Comparison of ENCODE assay signal across 8 cellular contexts in genomic region chr15:39874890-39875549, GRCh38. TPM values are rescaled to one million over a fixed set of nuclear protein-coding genes. Genes with fewer than 3 reads are reported as not detected.
DNase-seq lines count a peak whose midpoint lies in the region; ATAC-seq and TF ChIP-seq lines count a peak whose summit lies in the region.

No MANE protein-coding gene starts in this region.

- no peak overlapping the region for H3K23ac ChIP-seq in mesenchymal stem cell (ENCODE audit: low read length in 2 of 2)

- TF ChIP-seq CTCF in AG10803 (conservative IDR thresholded peaks at IDR 0.05; ENCODE audit: low read length) (peak; percentile 56), GM12872 (IDR thresholded peaks at IDR 0.05; ENCODE audit: insufficient read depth, low read depth, low read length) (peak; percentile 71), MCF 10A (IDR thresholded peaks at IDR 0.05; ENCODE audit: unreplicated experiment) (peak; percentile 68)

- H2BK5ac ChIP-seq in mesenchymal stem cell (ENCODE audit: low read depth, low read length, poor library complexity, severe bottlenecking) = no peak overlapping the region

- no TSS peak for BruUV-seq in MCF 10A (replicated peaks; lab: Mats Ljungman, UMichigan)

- ATAC-seq in GM19452 (IDR thresholded peaks at IDR 0.05; ENCODE audit: unreplicated experiment) = no peak
- no peak for ATAC-seq in HG02642 (IDR thresholded peaks at IDR 0.05; ENCODE audit: poor library complexity, unreplicated experiment)

- H3K9me3 Mint-ChIP-seq in MCF 10A (ENCODE audit: unreplicated experiment) = peaks cover 6% of the 10 kb centered on the region

- no peak overlapping the region for H2BK120ac ChIP-seq in mesenchymal stem cell (ENCODE audit: low read depth, low read length)

- peaks cover 3% of the 10 kb centered on the region for H3K4me1 ChIP-seq in mesenchymal stem cell (ENCODE audit: control insufficient read depth, insufficient read depth, low read depth, low read length)

- H3K27me3 ChIP-seq in mesenchymal stem cell (ENCODE audit: control insufficient read depth in 1 of 2, insufficient read depth in 1 of 2, low read length in 2 of 2) = no peaks in the 10 kb centered on the region

- POLR2A ChIA-PET in MCF 10A (lab: Yijun Ruan, JAX) = interaction anchor here (0.6 to 2.2 kb wide), 5 partner anchors 13 to 387 kb away, joined by 3 to 7 read pairs (median 4); no protein-coding TSS in a partner anchor

- no peak overlapping the region for H3K4me2 ChIP-seq in mesenchymal stem cell (ENCODE audit: low read length, poor library complexity, severe bottlenecking)

- no peak overlapping the region for H3K9ac ChIP-seq in mesenchymal stem cell (ENCODE audit: low read length)

- no peak overlapping the region for H4K8ac ChIP-seq in mesenchymal stem cell (ENCODE audit: low read length)

- no peaks in the 10 kb centered on the region for H3K27me3 Mint-ChIP-seq in MCF 10A (ENCODE audit: insufficient read depth, unreplicated experiment)

- no peaks in the 10 kb centered on the region for H3K9me3 ChIP-seq in mesenchymal stem cell (ENCODE audit: control insufficient read depth, low read length)

- WGBS in mesenchymal stem cell = 86% methylated on average over 7 of the region's 9 CpGs

- H3K27ac ChIP-seq in mesenchymal stem cell (ENCODE audit: low read length, poor library complexity, severe bottlenecking) = no peak overlapping the region

- no peak overlapping the region for H3K14ac ChIP-seq in mesenchymal stem cell (ENCODE audit: low read length in 2 of 2)

- H4K91ac ChIP-seq in mesenchymal stem cell (ENCODE audit: low read length) = no peak overlapping the region

- peaks cover 0 to 4% of the 10 kb centered on the region in 2 experiments for H3K36me3 ChIP-seq in mesenchymal stem cell (ENCODE audit: control insufficient read depth in 1 of 2, insufficient read depth in 2 of 2, low read depth in 1 of 2, low read length in 2 of 2)

- H3K4me3 ChIP-seq in AG10803 (ENCODE audit: low read length) (no peak overlapping the region), mesenchymal stem cell (ENCODE audit: insufficient read depth in 1 of 2, low read depth in 1 of 2, low read length in 2 of 2) (no peak overlapping the region)

- H3K4ac ChIP-seq in mesenchymal stem cell (ENCODE audit: low read depth in 1 of 2, low read length in 2 of 2) = no peak overlapping the region

- H2AK5ac ChIP-seq in mesenchymal stem cell (ENCODE audit: low read length, severe bottlenecking) = no peak overlapping the region

- no peaks in the 10 kb centered on the region for H3K36me3 Mint-ChIP-seq in MCF 10A (ENCODE audit: insufficient read depth, unreplicated experiment)

- H2BK15ac ChIP-seq in mesenchymal stem cell (ENCODE audit: low read depth, poor library complexity, severe bottlenecking) = no peak overlapping the region

- no peak overlapping the region for H3K27ac Mint-ChIP-seq in MCF 10A (ENCODE audit: low read depth, unreplicated experiment)

- no peak overlapping the region for H3K4me3 Mint-ChIP-seq in MCF 10A (ENCODE audit: unreplicated experiment)

- CTCF ChIA-PET in MCF 10A (lab: Yijun Ruan, JAX) = interaction anchor here (0.6 to 3.5 kb wide), 18 partner anchors 13 to 658 kb away, joined by 3 to 19 read pairs (median 4); no protein-coding TSS in a partner anchor

- H3K4me1 Mint-ChIP-seq in MCF 10A (ENCODE audit: insufficient read depth, unreplicated experiment) = no peaks in the 10 kb centered on the region

- no peak overlapping the region for H2AFZ ChIP-seq in mesenchymal stem cell (ENCODE audit: low read depth, low read length)

- H2BK12ac ChIP-seq in mesenchymal stem cell (ENCODE audit: low read length in 2 of 2) = no peak overlapping the region

- no peak overlapping the region for H3K18ac ChIP-seq in mesenchymal stem cell (ENCODE audit: low read depth in 1 of 2, low read length in 2 of 2)

- intact Hi-C loops in MCF 10A (cut with micrococcal nuclease) = loop anchor here (1.0 to 2.0 kb wide), 3 partner anchors 73 to 188 kb away; no protein-coding TSS in a partner anchor

- peaks cover 32% of the 10 kb centered on the region for H3K79me1 ChIP-seq in mesenchymal stem cell (replicated peaks; ENCODE audit: low read length, poor library complexity, severe bottlenecking)

- DNase-seq in AG10803 (ENCODE audit: low read depth) = peak; percentile 37
- peak; percentile 57 for DNase-seq in NCI-H748 (lab: John Stamatoyannopoulos, UW; ENCODE audit: unreplicated experiment)
- DNase-seq in MCF 10A (ENCODE audit: unreplicated experiment) = peak; percentile 62
- DNase-seq in mesenchymal stem cell = peak; percentile 54
- no peak for DNase-seq in activated CD4-positive, CD25-positive, alpha-beta regulatory T cell treated with anti-CD3 and anti-CD28 coated beads, Interleukin-2, amount 50 U/mL, for 72 hours

RNA-seq across cellular contexts. Expression of gene GPR176, which starts 45.0 kb away (rescaled TPM):
- total RNA-seq in MCF 10A (2022) = 1.8 and 2.3 TPM in 2 replicates
- 13.3 TPM for polyA plus RNA-seq in mesenchymal stem cell (2013, experiment 1 of 2)
- polyA plus RNA-seq in mesenchymal stem cell (2013, experiment 2 of 2) = 13.8 TPM

RNA-seq across cellular contexts. Expression of gene EIF2AK4, which starts 58.9 kb away (rescaled TPM):
- 37.2 and 44.8 TPM in 2 replicates for total RNA-seq in MCF 10A (2022)
- 81.9 TPM for polyA plus RNA-seq in mesenchymal stem cell (2013, experiment 1 of 2)
- 82.4 TPM for polyA plus RNA-seq in mesenchymal stem cell (2013, experiment 2 of 2)
